ENCODE assay signal across 8 cellular contexts in genomic region chr7:150405584-150406310, GRCh38. TPM values are rescaled to one million over a fixed set of nuclear protein-coding genes. Genes with fewer than 3 reads are reported as not detected.
DNase-seq lines count a peak whose midpoint lies in the region; ATAC-seq and TF ChIP-seq lines count a peak whose summit lies in the region.

No MANE protein-coding gene starts in this region.

- peak overlapping the region; percentile 47 for H3K4me3 ChIP-seq in SU-DHL-6 (ENCODE audit: insufficient read depth, low read length, poor library complexity, severe bottlenecking)
- peak overlapping the region; percentile 64 for H3K4me3 ChIP-seq in colonic mucosa
- H3K4me3 ChIP-seq in right lobe of liver, result peak overlapping the region; percentile 71 to 78 (median 72)

- no peaks in the 10 kb centered on the region for H4K20me1 ChIP-seq in SU-DHL-6 (ENCODE audit: low read depth, low read length)

- H3K4me1 ChIP-seq in colonic mucosa, result peaks cover 17% of the 10 kb centered on the region
- H3K4me1 ChIP-seq in right lobe of liver, result peaks cover 0 to 23% (median 8%) of the 10 kb centered on the region in 4 donors

- no peak for TF ChIP-seq CTCF in SU-DHL-6 (IDR thresholded peaks at IDR 0.05; ENCODE audit: insufficient read depth, low read length, poor library complexity, severe bottlenecking)
- TF ChIP-seq CTCF in colonic mucosa (IDR thresholded peaks at IDR 0.05), result no peak
- no peak for TF ChIP-seq CTCF in right lobe of liver (IDR thresholded peaks at IDR 0.05)

- ATAC-seq in right lobe of liver, result peak; percentile 7 to 29 (median 25)
- ATAC-seq in stimulated activated naive B cell treated with anti-CD40 and anti-IgM and Interleukin-4, amounts not matched to agents 10 μg/mL and 1 μg/mL and 100 μg/mL, for 72 hours (replicated peaks), result peak in 1 of 2 donors; percentile 5
- no peak for ATAC-seq in GM18511 (IDR thresholded peaks at IDR 0.05; ENCODE audit: unreplicated experiment)
- ATAC-seq in HG03378 (IDR thresholded peaks at IDR 0.05; ENCODE audit: unreplicated experiment), result no peak

- TF ChIP-seq POLR2A in right lobe of liver (IDR thresholded peaks at IDR 0.05), result no peak

- peaks cover 22 to 32% of the 10 kb centered on the region in 2 donors for H3K36me3 Mint-ChIP-seq in stimulated activated naive B cell treated with anti-CD40 and anti-IgM and Interleukin-4, amounts not matched to agents 10 μg/mL and 1 μg/mL and 100 μg/mL, for 72 hours

- peak overlapping the region; percentile 63 for H3K4me2 ChIP-seq in SU-DHL-6 (ENCODE audit: low read depth, low read length, poor library complexity, severe bottlenecking)

- H3K27ac Mint-ChIP-seq in stimulated activated naive B cell treated with anti-CD40 and anti-IgM and Interleukin-4, amounts not matched to agents 10 μg/mL and 1 μg/mL and 100 μg/mL, for 72 hours, result peak overlapping the region; percentile 96

- peak overlapping the region; percentile 82 for H2AFZ ChIP-seq in SU-DHL-6 (ENCODE audit: low read depth, low read length, severe bottlenecking)

- H3K4me3 Mint-ChIP-seq in stimulated activated naive B cell treated with anti-CD40 and anti-IgM and Interleukin-4, amounts not matched to agents 10 μg/mL and 1 μg/mL and 100 μg/mL, for 72 hours, result peak overlapping the region; percentile 89 to 92

- H3K79me2 ChIP-seq in SU-DHL-6 (ENCODE audit: insufficient read depth, low read length), result no peaks in the 10 kb centered on the region

- H3K27me3 ChIP-seq in SU-DHL-6 (ENCODE audit: low read length), result no peaks in the 10 kb centered on the region
- no peaks in the 10 kb centered on the region for H3K27me3 ChIP-seq in colonic mucosa
- H3K27me3 ChIP-seq in right lobe of liver, result no peaks in the 10 kb centered on the region

- no peaks in the 10 kb centered on the region for H3K9me2 ChIP-seq in SU-DHL-6 (replicated peaks; ENCODE audit: insufficient read depth, low read length)

- no peaks in the 10 kb centered on the region for H3F3A ChIP-seq in SU-DHL-6 (ENCODE audit: insufficient read depth)

- no peak overlapping the region for H3K27ac ChIP-seq in SU-DHL-6 (ENCODE audit: low read depth, low read length)
- H3K27ac ChIP-seq in colonic mucosa, result peak overlapping the region; percentile 97
- peak overlapping the region; percentile 88 to 96 (median 91) for H3K27ac ChIP-seq in right lobe of liver

- H3K36me3 ChIP-seq in SU-DHL-6 (ENCODE audit: low read length) (no peaks in the 10 kb centered on the region), colonic mucosa (no peaks in the 10 kb centered on the region), right lobe of liver (peaks cover 0 to 5% (median 0%) of the 10 kb centered on the region in 4 donors)

- DNase-seq in SHP77 (lab: John Stamatoyannopoulos, UW) (peak; percentile 29 to 40), SHP77 treated with DMSO at 0.1 percent for 48 hours (lab: John Stamatoyannopoulos, UW) (no peak), colonic mucosa (peak; percentile 59), right lobe of liver (peak in 1 of 3 donors; percentile 46)
- DNase-seq in stimulated activated naive B cell treated with anti-CD40 and anti-IgM and Interleukin-4, amounts not matched to agents 10 μg/mL and 1 μg/mL and 100 μg/mL, for 72 hours, result peak; percentile 18

- H3K9ac ChIP-seq in SU-DHL-6 (ENCODE audit: low read length), result peak overlapping the region; percentile 55
- peak overlapping the region; percentile 79 to 95 for H3K9ac ChIP-seq in colonic mucosa (ENCODE audit: low read depth in 2 of 2, low read length in 2 of 2)

- no peaks in the 10 kb centered on the region for H3K27me3 Mint-ChIP-seq in stimulated activated naive B cell treated with anti-CD40 and anti-IgM and Interleukin-4, amounts not matched to agents 10 μg/mL and 1 μg/mL and 100 μg/mL, for 72 hours

- 8% methylated on average over 33 of the region's 35 CpGs for WGBS in right lobe of liver (ENCODE audit: insufficient coverage, low coverage, low lambda C conversion rate, missing lambda C conversion rate)

- peaks cover 55 to 81% of the 10 kb centered on the region in 2 donors for H3K4me1 Mint-ChIP-seq in stimulated activated naive B cell treated with anti-CD40 and anti-IgM and Interleukin-4, amounts not matched to agents 10 μg/mL and 1 μg/mL and 100 μg/mL, for 72 hours

- H3K9me3 ChIP-seq in SU-DHL-6 (ENCODE audit: insufficient read depth, low read length), result no peaks in the 10 kb centered on the region
- no peaks in the 10 kb centered on the region for H3K9me3 ChIP-seq in colonic mucosa
- H3K9me3 ChIP-seq in right lobe of liver, result no peaks in the 10 kb centered on the region

- no peaks in the 10 kb centered on the region for H3K9me3 Mint-ChIP-seq in stimulated activated naive B cell treated with anti-CD40 and anti-IgM and Interleukin-4, amounts not matched to agents 10 μg/mL and 1 μg/mL and 100 μg/mL, for 72 hours

- intact Hi-C loops in colonic mucosa (cut with DNase I) (no loop called here), right lobe of liver (cut with DNase I) (no loop called here)

RNA-seq across cellular contexts. Expression of gene ZNF775, which starts 26.6 kb away (rescaled TPM):
- total RNA-seq in colonic mucosa, result 10 to 100 TPM; 11.0 to 11.3 TPM
- 1 to 10 TPM in 3 of 6 experiments, under 1 TPM in 3; 0.44 to 1.6 (median 0.96) TPM for total RNA-seq in right lobe of liver

RNA-seq across cellular contexts. Expression of gene REPIN1, which starts 37.1 kb away (rescaled TPM):
- 100 to 1,000 TPM; 189 to 304 TPM for total RNA-seq in colonic mucosa
- total RNA-seq in right lobe of liver, result 100 to 1,000 TPM in 2 of 6 experiments, 10 to 100 TPM in 4; 56.2 to 133 (median 73.5) TPM

RNA-seq across cellular contexts. Expression of gene GIMAP8, which starts 44.7 kb away (rescaled TPM):
- total RNA-seq in colonic mucosa (1 to 10 TPM; 3.4 to 4.5 TPM), right lobe of liver (1 to 10 TPM; 2.7 to 10.0 (median 6.2) TPM)

Comparison
In these comparisons a context has a peak if more than half of its experiments do, and no peak if none do; other contexts are left out.
1. ATAC-seq: peak in right lobe of liver (4 of 4); none in GM18511 (single experiment) and HG03378 (single experiment).
2. RNA of gene ZNF775, which starts 26.6 kb away (total RNA-seq): 11.0 to 11.3 TPM in colonic mucosa; 0.44 to 1.6 TPM in right lobe of liver; every median in the first group is over 4 times any median in the second.
3. Peak in every context shown above with its lines, with median percentiles within 50 percentile points of each other: H3K4me3 ChIP-seq.